Comparison of ENCODE assay signal across 21 cellular contexts in genomic region chr1:42845193-42845592, GRCh38. TPM values are rescaled to one million over a fixed set of nuclear protein-coding genes. Genes with fewer than 3 reads are reported as not detected.
A peak's percentile ranks its signal among the peaks of the same experiment; 100 is the strongest.
DNase-seq lines count a peak whose midpoint lies in the region; ATAC-seq and TF ChIP-seq lines count a peak whose summit lies in the region.
"Had no signal": no experiment of that assay in that cellular context is flagged by ENCODE, and none has a peak within 500 bp of the region (broad histone marks: within the 10 kb centered on the region; RNA-seq: fewer than 3 reads in every experiment).

No MANE protein-coding gene starts in this region.

- TF ChIP-seq CTCF in GM23338 (conservative IDR thresholded peaks at IDR 0.05; ENCODE audit: low read depth in 2 of 2) (no peak), NB4 (IDR thresholded peaks at IDR 0.05; ENCODE audit: low read depth, low read length) (no peak), fibroblast of mammary gland (conservative IDR thresholded peaks at IDR 0.05; ENCODE audit: control insufficient read depth, insufficient read depth, low read depth, low read length) (no peak), smooth muscle cell (IDR thresholded peaks at IDR 0.05; ENCODE audit: borderline replicate concordance, insufficient read depth, poor library complexity, severe bottlenecking) (no peak)

- no peaks in the 10 kb centered on the region for H3K9me2 ChIP-seq in GM23338 (ENCODE audit: insufficient read depth)

- DNase-seq in GM23338 (ENCODE audit: low spot score) = no peak
- no peak for DNase-seq in NB4 (ENCODE audit: low read depth)
- DNase-seq in fibroblast of mammary gland (ENCODE audit: low read depth) = no peak
- DNase-seq in smooth muscle cell (lab: John Stamatoyannopoulos, UW; ENCODE audit: unreplicated experiment) = no peak
- no peak for DNase-seq in activated CD4-positive, alpha-beta T cell treated with anti-CD3 and anti-CD28 coated beads, Interleukin-2, amount 50 U/mL, for 4 hours
- DNase-seq in HPDE6-E6E7 (ENCODE audit: extremely low spot score) = no peak
- DNase-seq: activated effector memory CD4-positive, alpha-beta T cell treated with Interleukin-2 at 50 U/mL for 16 hours; activated naive CD8-positive, alpha-beta T cell treated with anti-CD3 and anti-CD28 coated beads, Interleukin-2, amount 10 ng/mL, durations not matched to agents 7 days and 5 days; caudate nucleus; CD4-positive, alpha-beta memory T cell; cortex of kidney; heart right ventricle; NCI-H1105 treated with DMSO at 0.1 percent for 48 hours; NCI-H1930; NCI-H2227 treated with DMSO at 0.1 percent for 48 hours; testis had no signal

- no peak overlapping the region for H3K27ac Mint-ChIP-seq in GM23338
- H3K27ac Mint-ChIP-seq: activated naive CD8-positive, alpha-beta T cell treated with anti-CD3 and anti-CD28 coated beads, Interleukin-2, amount 10 ng/mL, durations not matched to agents 7 days and 5 days; T-helper 1 cell treated with Interleukin-12 subunit alpha and Interleukin-12 subunit beta and Interleukin-4 antibody, amounts not matched to agents 30 μg/mL and 1 μg/mL, for 36 hours had no signal

- no peak overlapping the region for H3K9ac ChIP-seq in smooth muscle cell (ENCODE audit: low read depth)

- H3K79me2 ChIP-seq in GM23338 (replicated peaks; ENCODE audit: insufficient read depth) (peaks cover 25% of the 10 kb centered on the region), smooth muscle cell (ENCODE audit: low read depth) (peaks cover 14% of the 10 kb centered on the region)

- H3K4me3 Mint-ChIP-seq in GM23338 = no peak overlapping the region

- H3K36me3 ChIP-seq in GM23338 (ENCODE audit: insufficient read depth) = no peaks in the 10 kb centered on the region
- peaks cover 10% of the 10 kb centered on the region for H3K36me3 ChIP-seq in smooth muscle cell (ENCODE audit: low read depth)
- H3K36me3 ChIP-seq: prostate gland had no signal

- H2AFZ ChIP-seq in GM23338 (no peak overlapping the region), smooth muscle cell (ENCODE audit: low read depth) (no peak overlapping the region)

- 87% methylated on average over 1 of the region's 1 CpG for WGBS in smooth muscle cell (ENCODE audit: low lambda C conversion rate)

- H3K4me1 ChIP-seq in GM23338 (ENCODE audit: insufficient read depth) = peaks cover 27% of the 10 kb centered on the region
- peaks cover 14% of the 10 kb centered on the region for H3K4me1 ChIP-seq in smooth muscle cell (ENCODE audit: low read depth)
- H3K4me1 ChIP-seq: prostate gland had no signal

- peak overlapping the region; percentile 75 for H3K4me2 ChIP-seq in GM23338
- H3K4me2 ChIP-seq in smooth muscle cell = peak overlapping the region; percentile 96

- no peaks in the 10 kb centered on the region for H3K27me3 ChIP-seq in GM23338 (ENCODE audit: insufficient read depth)
- no peaks in the 10 kb centered on the region for H3K27me3 ChIP-seq in smooth muscle cell (ENCODE audit: low read depth)
- H3K27me3 ChIP-seq: heart right ventricle, testis had no signal

- TF ChIP-seq POLR2A in NB4 (IDR thresholded peaks at IDR 0.05; ENCODE audit: extremely low read depth, insufficient read length) = no peak

- H4K20me1 ChIP-seq in GM23338 (replicated peaks; ENCODE audit: insufficient read depth) (0 out of 2 replicates have a peak, but pooled peaks cover 4% of the 10 kb centered on the region), smooth muscle cell (ENCODE audit: low read depth) (no peaks in the 10 kb centered on the region)

- H3F3A ChIP-seq in GM23338 (replicated peaks; ENCODE audit: low read depth) (no peaks in the 10 kb centered on the region), smooth muscle cell (ENCODE audit: low read depth) (no peaks in the 10 kb centered on the region)

- ATAC-seq in GM23338 (no peak), GM18909 (IDR thresholded peaks at IDR 0.05; ENCODE audit: poor library complexity, unreplicated experiment) (no peak)
- ATAC-seq: stimulated activated naive CD8-positive, alpha-beta T cell treated with anti-CD3 and anti-CD28 coated beads, Interleukin-15, Interleukin-2, amounts not matched to agents 100 U/mL and 50 U/mL, for 24 hours had no signal

- H3K27me3 Mint-ChIP-seq in GM23338 (ENCODE audit: insufficient read depth, low read depth, poor library complexity) = peaks cover 4% of the 10 kb centered on the region
- H3K27me3 Mint-ChIP-seq: activated naive CD8-positive, alpha-beta T cell treated with anti-CD3 and anti-CD28 coated beads, Interleukin-2, amount 10 ng/mL, durations not matched to agents 7 days and 5 days; CD4-positive, alpha-beta memory T cell had no signal

- H3K9me3 ChIP-seq in smooth muscle cell (replicated peaks; ENCODE audit: low read depth) = no peaks in the 10 kb centered on the region
- H3K9me3 ChIP-seq: HAP-1, heart right ventricle, prostate gland, testis had no signal

- peaks cover 20% of the 10 kb centered on the region for H3K4me1 Mint-ChIP-seq in GM23338

- H3K27ac ChIP-seq in GM23338 (ENCODE audit: low read depth) = no peak overlapping the region
- no peak overlapping the region for H3K27ac ChIP-seq in smooth muscle cell (ENCODE audit: low read depth)
- H3K27ac ChIP-seq: prostate gland, testis had no signal

- peaks cover 32% of the 10 kb centered on the region for H3K36me3 Mint-ChIP-seq in GM23338 (ENCODE audit: low read depth)

- no peaks in the 10 kb centered on the region for H3K9me3 Mint-ChIP-seq in GM23338
- H3K9me3 Mint-ChIP-seq: T-helper 1 cell treated with Interleukin-12 subunit alpha and Interleukin-12 subunit beta and Interleukin-4 antibody, amounts not matched to agents 30 μg/mL and 1 μg/mL, for 36 hours had no signal

- H3K4me3 ChIP-seq in GM23338 (peak overlapping the region; percentile 63), NB4 (ENCODE audit: low read depth, low read length) (peak overlapping the region; percentile 87), fibroblast of mammary gland (ENCODE audit: control insufficient read depth, low read depth, low read length) (peak overlapping the region; percentile 89), smooth muscle cell (peak overlapping the region; percentile 81)

TF ChIP-seq in GM23338, 12 proteins besides CTCF, POLR2A, EP300 and RAD21 (continues in another document):
- TF ChIP-seq EZH2 (IDR thresholded peaks at IDR 0.05; ENCODE audit: low read depth, unreplicated experiment) (no peak), ETS1 (IDR thresholded peaks at IDR 0.05) (no peak), ZNF114 (CRISPR knock-in tag; IDR thresholded peaks at IDR 0.05) (no peak), STAT1 (IDR thresholded peaks at IDR 0.05; ENCODE audit: unreplicated experiment) (no peak), CREB1 (CRISPR knock-in tag; IDR thresholded peaks at IDR 0.05; ENCODE audit: low read depth) (no peak)

RNA-seq across cellular contexts. Expression of gene ZNF691, which starts 1.2 kb away (rescaled TPM):
- total RNA-seq in GM23338 (2014; rRNA removed; shearing (Covaris generic)) = 26.4 and 27.7 TPM in 2 replicates
- polyA plus RNA-seq in GM23338 (2016; fragmentation: Nextera tagmentation; extraction: Ambion mirVana) (21.3 and 22.0 TPM in 2 replicates), smooth muscle cell (4.8 and 10.2 TPM in 2 replicates)
- total RNA-seq in smooth muscle cell = 4.2 and 7.2 TPM in 2 replicates

RNA-seq across cellular contexts. Expression of gene SVBP, which starts 28.0 kb away (rescaled TPM):
- 22.1 and 32.9 TPM in 2 replicates for total RNA-seq in GM23338 (2014; rRNA removed; shearing (Covaris generic))
- polyA plus RNA-seq in GM23338 (2016; fragmentation: Nextera tagmentation; extraction: Ambion mirVana) (77.3 and 82.1 TPM in 2 replicates), smooth muscle cell (31.5 and 32.8 TPM in 2 replicates)
- 32.5 and 35.0 TPM in 2 replicates for total RNA-seq in smooth muscle cell

RNA-seq across cellular contexts. Expression of gene ERMAP, which starts 28.3 kb away (rescaled TPM):
- total RNA-seq in GM23338 (2014; rRNA removed; shearing (Covaris generic)) = 1.8 and 2.2 TPM in 2 replicates
- polyA plus RNA-seq in GM23338 (2016; fragmentation: Nextera tagmentation; extraction: Ambion mirVana) (1.2 and 1.9 TPM in 2 replicates), smooth muscle cell (4.1 and 4.6 TPM in 2 replicates)
- total RNA-seq in smooth muscle cell = 5.1 and 11.8 TPM in 2 replicates
